Comparison of ENCODE assay signal across 16 cellular contexts in genomic region chr5:142959683-142960308, GRCh38.
DNase-seq lines count a peak whose midpoint lies in the region; ATAC-seq, FAIRE-seq and TF ChIP-seq lines count a peak whose summit lies in the region.
"Had no signal": no experiment of that assay in that cellular context is flagged by ENCODE, and none has a peak within 500 bp of the region (broad histone marks: within the 10 kb centered on the region; RNA-seq: fewer than 3 reads in every experiment).

No MANE protein-coding gene starts in this region.

- TF ChIP-seq CTCF in neutrophil (IDR thresholded peaks at IDR 0.05) = no peak

- no peaks in the 10 kb centered on the region for H3K4me1 ChIP-seq in neutrophil (ENCODE audit: control insufficient read depth in 1 of 2, insufficient read depth in 1 of 2, low read depth in 1 of 2, low read length in 1 of 2)
- H3K4me1 ChIP-seq: HAP-1 had no signal

- ATAC-seq in GM18505 (IDR thresholded peaks at IDR 0.05; ENCODE audit: unreplicated experiment) (peak; percentile 43), HG03354 (IDR thresholded peaks at IDR 0.05; ENCODE audit: poor library complexity, severe bottlenecking, unreplicated experiment) (peak; percentile 56), HG02571 (IDR thresholded peaks at IDR 0.05; ENCODE audit: unreplicated experiment) (no peak)

- H3K27me3 ChIP-seq in neutrophil = no peaks in the 10 kb centered on the region

- H3K36me3 ChIP-seq in neutrophil = peaks cover 4% of the 10 kb centered on the region
- H3K36me3 ChIP-seq: HAP-1 had no signal

- FAIRE-seq in frontal cortex (lab: Jason Lieb, UNC) = no peak
- FAIRE-seq: small intestine had no signal

- no peak for TF ChIP-seq POLR2A in GM18505 (IDR thresholded peaks at IDR 0.05; ENCODE audit: borderline replicate concordance, extremely low read depth, insufficient read depth, insufficient read length)

- DNase-seq in SW480 (ENCODE audit: low spot score) (peak; percentile 57), frontal cortex (ENCODE audit: low spot score in 2 of 2) (no peak), HuH-7 (ENCODE audit: low spot score) (no peak)
- no peak for DNase-seq in activated CD8-positive, alpha-beta memory T cell treated with anti-CD3 and anti-CD28 coated beads, Interleukin-2, amount 50 U/mL, for 4 hours
- DNase-seq: activated CD4-positive, CD25-positive, alpha-beta regulatory T cell; activated naive CD4-positive, alpha-beta T cell treated with anti-CD3 and anti-CD28 coated beads, Interleukin-2, amount 10 ng/mL, durations not matched to agents 7 days and 5 days; DMS153; effector CD8-positive, alpha-beta T cell; hippocampal formation; NCI-H2081 treated with DMSO at 0.1 percent for 48 hours; small intestine had no signal

- H3K9me3 ChIP-seq in neutrophil = no peaks in the 10 kb centered on the region
- H3K9me3 ChIP-seq: HAP-1 had no signal

- H3K27ac ChIP-seq in neutrophil = peak overlapping the region; percentile 28

- no peak overlapping the region for H3K4me3 ChIP-seq in neutrophil (ENCODE audit: low read depth in 1 of 2, low read length in 1 of 2)
- H3K4me3 ChIP-seq: HAP-1 had no signal
